24 cellular contexts compared by ENCODE assay signal in the genomic region with DNA sequence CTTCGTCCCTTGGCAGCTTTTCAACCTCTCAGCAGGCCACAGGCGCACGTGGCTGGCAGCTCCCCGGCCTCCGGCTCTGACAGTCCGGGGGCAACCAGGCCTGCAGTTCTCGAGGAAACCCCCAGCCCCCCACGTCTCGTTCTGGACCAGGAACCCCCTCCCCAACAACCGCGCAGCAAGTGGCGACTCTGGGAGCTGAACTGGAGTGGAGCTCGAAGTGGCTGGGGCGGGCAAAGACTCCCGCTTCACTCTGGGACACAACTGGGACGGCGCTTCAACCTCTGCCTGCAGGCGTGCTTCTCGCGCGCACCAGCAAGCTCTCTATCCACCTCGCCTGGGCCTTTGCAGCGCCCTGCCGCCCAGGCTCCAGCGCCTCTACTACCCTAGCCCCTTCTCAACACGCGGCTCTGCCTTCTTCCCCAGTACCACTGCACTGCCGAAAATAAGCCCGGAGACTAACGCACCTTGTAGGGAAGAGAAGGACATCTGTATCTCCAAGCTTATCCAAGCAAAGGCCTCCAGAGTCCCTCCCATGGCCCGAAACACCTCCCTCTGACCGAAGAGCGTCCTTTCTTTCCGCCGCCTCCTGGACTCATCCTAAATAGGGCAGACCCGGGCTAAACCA. TPM values are rescaled to one million over a fixed set of nuclear protein-coding genes. Genes with fewer than 3 reads are reported as not detected.
DNase-seq lines count a peak whose midpoint lies in the region; ATAC-seq, FAIRE-seq and TF ChIP-seq lines count a peak whose summit lies in the region.
"Had no signal": no experiment of that assay in that cellular context is flagged by ENCODE, and none has a peak within 500 bp of the region (broad histone marks: within the 10 kb centered on the region; RNA-seq: fewer than 3 reads in every experiment).

No MANE protein-coding gene starts in this region.

- H3K4me3 ChIP-seq in endothelial cell of umbilical vein (replicated peaks in 1 of 3; ENCODE audit: insufficient read depth in 1 of 3, low read depth in 1 of 3, low read length in 3 of 3) = no peak overlapping the region
- H3K4me3 ChIP-seq: tibial artery had no signal

- no peaks in the 10 kb centered on the region for H4K20me1 ChIP-seq in endothelial cell of umbilical vein (replicated peaks; ENCODE audit: control insufficient read depth, extremely low read depth, insufficient read depth, low read length)

- dilution Hi-C loops in endothelial cell of umbilical vein (cut with MboI; ENCODE audit: extremely low pct_ligation_motif_present, low sequenced_read_pairs) = no loop called here

- DNase-seq in D341Med (ENCODE audit: low spot score) (peak; percentile 31), GM10248 (ENCODE audit: extremely low spot score) (peak; percentile 19), endothelial cell of umbilical vein (ENCODE audit: low read depth, low spot score) (no peak), neural crest cell (ENCODE audit: low read depth, low spot score) (peak; percentile 9), iPS-NIHi7 (ENCODE audit: extremely low spot score) (no peak), germinal center (ENCODE audit: low spot score) (no peak)
- no peak for DNase-seq in stimulated activated naive CD8-positive, alpha-beta T cell treated with anti-CD3 and anti-CD28 coated beads, Interleukin-15, amount 100 ng/mL, for 72 hours
- DNase-seq: activated naive CD4-positive, alpha-beta T cell treated with anti-CD3 and anti-CD28 coated beads for 36 hours; IMR-90; NCI-H1417 treated with DMSO at 0.1 percent for 48 hours; NCI-H2227 treated with DMSO at 0.1 percent for 48 hours; NCI-H82; occipital lobe; stimulated activated naive CD4-positive, alpha-beta T cell; tibial artery had no signal

- H3K4me1 ChIP-seq in endothelial cell of umbilical vein (ENCODE audit: control insufficient read depth, extremely low read depth, insufficient read depth, low read length) = peaks cover 6% of the 10 kb centered on the region

- intact Hi-C loops in endothelial cell of umbilical vein (cut with micrococcal nuclease) = loop anchor here (5.0 kb wide), 1 partner anchor 135 kb away; no protein-coding TSS in a partner anchor

- no peak for TF ChIP-seq CTCF in GM10248 (IDR thresholded peaks at IDR 0.05; ENCODE audit: control extremely low read depth, extremely low read depth, low read depth, missing control alignments)
- no peak for TF ChIP-seq CTCF in endothelial cell of umbilical vein (IDR thresholded peaks at IDR 0.05; ENCODE audit: extremely low read depth in 1 of 2, insufficient read depth in 1 of 2, low read depth in 1 of 2, low read length in 2 of 2)
- no peak for TF ChIP-seq CTCF in neural crest cell (conservative IDR thresholded peaks at IDR 0.05)

- no peak overlapping the region for H3K4me3 Mint-ChIP-seq in neural crest cell
- H3K4me3 Mint-ChIP-seq in stimulated activated naive CD8-positive, alpha-beta T cell treated with anti-CD3 and anti-CD28 coated beads, Interleukin-15, amount 100 ng/mL, for 72 hours = peak overlapping the region in 1 of 2 donors; percentile 46
- H3K4me3 Mint-ChIP-seq: activated naive CD4-positive, alpha-beta T cell treated with anti-CD3 and anti-CD28 coated beads for 36 hours had no signal

- H3K79me2 ChIP-seq in endothelial cell of umbilical vein (ENCODE audit: control insufficient read depth, insufficient read depth, low read length) = no peaks in the 10 kb centered on the region

- peaks cover 90 to 91% of the 10 kb centered on the region in 2 experiments for H3K27me3 ChIP-seq in endothelial cell of umbilical vein (ENCODE audit: control insufficient read depth in 2 of 2, insufficient read depth in 2 of 2, low read length in 2 of 2)

- BruUV-seq in endothelial cell of umbilical vein (replicated peaks; lab: Mats Ljungman, UMichigan) = no TSS peak

- TF ChIP-seq POLR2A in endothelial cell of umbilical vein (IDR thresholded peaks at IDR 0.05; ENCODE audit: low read depth, low read length) = no peak

- H3K9ac ChIP-seq in endothelial cell of umbilical vein (replicated peaks; ENCODE audit: extremely low read depth, insufficient read depth, low read length) = no peak overlapping the region

- no peak overlapping the region for H3K27ac ChIP-seq in endothelial cell of umbilical vein (ENCODE audit: insufficient read depth, low read depth, low read length)
- H3K27ac ChIP-seq: ascending aorta, gastroesophageal sphincter, HL-60, tibial artery had no signal

- no peaks in the 10 kb centered on the region for H3K36me3 ChIP-seq in endothelial cell of umbilical vein (ENCODE audit: control insufficient read depth in 2 of 2, extremely low read depth in 1 of 2, insufficient read depth in 2 of 2, low read length in 2 of 2)
- H3K36me3 ChIP-seq: ascending aorta, gastroesophageal sphincter, tibial artery had no signal

- peaks cover 5% of the 10 kb centered on the region for H3K4me1 Mint-ChIP-seq in neural crest cell
- peaks cover 60% of the 10 kb centered on the region for H3K4me1 Mint-ChIP-seq in stimulated activated naive CD8-positive, alpha-beta T cell treated with anti-CD3 and anti-CD28 coated beads, Interleukin-15, amount 100 ng/mL, for 72 hours

- FAIRE-seq in endothelial cell of umbilical vein (lab: Jason Lieb, UNC) = no peak

- POLR2A ChIA-PET in GM10248 (lab: Yijun Ruan, JAX) (no interaction called here), endothelial cell of umbilical vein (lab: Charles Lee) (no interaction called here)

- H3K9me3 Mint-ChIP-seq in neural crest cell = no peaks in the 10 kb centered on the region
- peaks cover 0 to 16% of the 10 kb centered on the region in 2 donors for H3K9me3 Mint-ChIP-seq in stimulated activated naive CD8-positive, alpha-beta T cell treated with anti-CD3 and anti-CD28 coated beads, Interleukin-15, amount 100 ng/mL, for 72 hours
- H3K9me3 Mint-ChIP-seq: activated naive CD4-positive, alpha-beta T cell treated with anti-CD3 and anti-CD28 coated beads for 36 hours had no signal

- CTCF ChIA-PET in GM10248 (lab: Yijun Ruan, JAX) = interaction anchor here (1.3 to 1.5 kb wide), 3 partner anchors 31 to 149 kb away, joined by 3 to 4 read pairs (median 4); no protein-coding TSS in a partner anchor
- CTCF ChIA-PET in endothelial cell of umbilical vein (lab: Charles Lee) = interaction anchor here (2.6 kb wide), 1 partner anchor 628 kb away, joined by 11 read pairs; no protein-coding TSS in a partner anchor

- H3K36me3 Mint-ChIP-seq in neural crest cell (ENCODE audit: low read depth) = no peaks in the 10 kb centered on the region

- ATAC-seq in stimulated activated naive CD8-positive, alpha-beta T cell treated with anti-CD3 and anti-CD28 coated beads, Interleukin-15, amount 100 ng/mL, for 72 hours = no peak
- ATAC-seq: esophagus mucosa, gastroesophageal sphincter, left lobe of liver, Panc1, sciatic nerve had no signal

- no peak overlapping the region for H3K27ac Mint-ChIP-seq in neural crest cell (ENCODE audit: unreplicated experiment)
- peak overlapping the region in 1 of 2 donors; percentile 67 for H3K27ac Mint-ChIP-seq in stimulated activated naive CD8-positive, alpha-beta T cell treated with anti-CD3 and anti-CD28 coated beads, Interleukin-15, amount 100 ng/mL, for 72 hours
- H3K27ac Mint-ChIP-seq: activated naive CD4-positive, alpha-beta T cell treated with anti-CD3 and anti-CD28 coated beads for 36 hours had no signal

- no peaks in the 10 kb centered on the region for H3K9me1 ChIP-seq in endothelial cell of umbilical vein (replicated peaks; ENCODE audit: control insufficient read depth, extremely low read depth, insufficient read depth, low read length)

- no peaks in the 10 kb centered on the region for H3K9me3 ChIP-seq in endothelial cell of umbilical vein (replicated peaks; ENCODE audit: control insufficient read depth, insufficient read depth, low read length)
- H3K9me3 ChIP-seq: ascending aorta, gastroesophageal sphincter, tibial artery had no signal

- H3K27me3 Mint-ChIP-seq in neural crest cell (ENCODE audit: low read depth) = peaks cover 100% of the 10 kb centered on the region
- peaks cover 99% of the 10 kb centered on the region for H3K27me3 Mint-ChIP-seq in stimulated activated naive CD8-positive, alpha-beta T cell treated with anti-CD3 and anti-CD28 coated beads, Interleukin-15, amount 100 ng/mL, for 72 hours

- H3K4me2 ChIP-seq in endothelial cell of umbilical vein (ENCODE audit: insufficient read depth, low read length) = no peak overlapping the region

- no peak overlapping the region for H2AFZ ChIP-seq in endothelial cell of umbilical vein (ENCODE audit: low read depth, low read length)

TF ChIP-seq in endothelial cell of umbilical vein, 7 proteins besides CTCF, POLR2A, EP300 and RAD21:
- peak; percentile 56 for TF ChIP-seq EZH2 (IDR thresholded peaks at IDR 0.05; ENCODE audit: borderline replicate concordance, low read depth, low read length, severe bottlenecking)
- TF ChIP-seq POLR2AphosphoS5 (IDR thresholded peaks at IDR 0.05; ENCODE audit: insufficient read depth, low read depth, low read length) = no peak
- no peak for TF ChIP-seq MYC (IDR thresholded peaks at IDR 0.05; ENCODE audit: low read depth, low read length)
- TF ChIP-seq GATA2 (IDR thresholded peaks at IDR 0.05; ENCODE audit: insufficient read depth, insufficient read length, low read depth, low read length) = no peak

RNA-seq across cellular contexts. Expression of a gene that starts 2.4 kb away (rescaled TPM):
- total RNA-seq in endothelial cell of umbilical vein (not detected in 2 replicates), neural crest cell (not detected in 2 replicates)
- not detected in 2 replicates for polyA plus RNA-seq in endothelial cell of umbilical vein
- not detected in 2 replicates for polyA plus RNA-seq in endothelial cell of umbilical vein (2011; cell fraction: cytosol; rRNA removed)
- polyA plus RNA-seq in endothelial cell of umbilical vein (2011; cell fraction: nucleus; rRNA removed) = not detected in 2 replicates
- not detected in 2 replicates for polyA plus RNA-seq in endothelial cell of umbilical vein (2012)
- polyA minus RNA-seq in endothelial cell of umbilical vein = not detected in 2 replicates
- not detected for polyA minus RNA-seq in endothelial cell of umbilical vein (2011; cell fraction: cytosol; rRNA and poly(A)+ RNA removed)
- not detected in 2 replicates for polyA minus RNA-seq in endothelial cell of umbilical vein (2011; cell fraction: nucleus; rRNA and poly(A)+ RNA removed)
- total RNA-seq: activated naive CD4-positive, alpha-beta T cell treated with anti-CD3 and anti-CD28 coated beads for 36 hours; ascending aorta; esophagus mucosa; gastroesophageal sphincter; IMR-90; mononuclear cell had no signal
- polyA plus RNA-seq: IMR-90 had no signal

RNA-seq across cellular contexts. Expression of a gene that starts 60.0 kb away (rescaled TPM):
- total RNA-seq in endothelial cell of umbilical vein (not detected in 2 replicates), neural crest cell (not detected in 2 replicates)
- polyA plus RNA-seq in endothelial cell of umbilical vein = not detected in 2 replicates
- polyA plus RNA-seq in endothelial cell of umbilical vein (2011; cell fraction: cytosol; rRNA removed) = not detected in 2 replicates
- polyA plus RNA-seq in endothelial cell of umbilical vein (2011; cell fraction: nucleus; rRNA removed) = not detected in 2 replicates
- not detected in 2 replicates for polyA plus RNA-seq in endothelial cell of umbilical vein (2012)
- not detected in 2 replicates for polyA minus RNA-seq in endothelial cell of umbilical vein
- not detected for polyA minus RNA-seq in endothelial cell of umbilical vein (2011; cell fraction: cytosol; rRNA and poly(A)+ RNA removed)
- not detected in 2 replicates for polyA minus RNA-seq in endothelial cell of umbilical vein (2011; cell fraction: nucleus; rRNA and poly(A)+ RNA removed)
- total RNA-seq: activated naive CD4-positive, alpha-beta T cell treated with anti-CD3 and anti-CD28 coated beads for 36 hours; ascending aorta; gastroesophageal sphincter; IMR-90; left lobe of liver; M059J; mononuclear cell; occipital lobe; sciatic nerve had no signal
- polyA plus RNA-seq: IMR-90 had no signal

Comparison
In these comparisons a context has a peak if more than half of its experiments do, and no peak if none do; other contexts are left out.
1. DNase-seq: peak in D341Med (single experiment), GM10248 (single experiment) and neural crest cell (single experiment); none in endothelial cell of umbilical vein (single experiment), stimulated activated naive CD8-positive, alpha-beta T cell treated with anti-CD3 and anti-CD28 coated beads, Interleukin-15, amount 100 ng/mL, for 72 hours (0 of 2), iPS-NIHi7 (single experiment) and germinal center (single experiment).